In genomic region chr12:27523305-27523641, GRCh38 we compare ENCODE assay signal across 8 cellular contexts. TPM values are rescaled to one million over a fixed set of nuclear protein-coding genes. Genes with fewer than 3 reads are reported as not detected.
DNase-seq lines count a peak whose midpoint lies in the region; ATAC-seq and TF ChIP-seq lines count a peak whose summit lies in the region.

No MANE protein-coding gene starts in this region.

- H3K27me3 ChIP-seq in mesendoderm (ENCODE audit: insufficient read depth, low read length, poor library complexity) = no peaks in the 10 kb centered on the region

- no peak overlapping the region for H3K4ac ChIP-seq in mesendoderm (ENCODE audit: low read depth, low read length)

- H3K27ac ChIP-seq in mesendoderm (ENCODE audit: low read depth, low read length) = peak overlapping the region; percentile 97

- peak overlapping the region; percentile 13 for H2AK5ac ChIP-seq in mesendoderm (ENCODE audit: low read length)

- peak overlapping the region; percentile 92 for H3K56ac ChIP-seq in mesendoderm (ENCODE audit: low read length)

- peak overlapping the region; percentile 96 for H3K18ac ChIP-seq in mesendoderm (ENCODE audit: low read length)

- H4K5ac ChIP-seq in mesendoderm (ENCODE audit: low read length) = peak overlapping the region; percentile 61

- ATAC-seq in GM18909 (IDR thresholded peaks at IDR 0.05; ENCODE audit: poor library complexity, unreplicated experiment) = peak; percentile 17
- ATAC-seq in HG03469 (IDR thresholded peaks at IDR 0.05; ENCODE audit: unreplicated experiment) = peak; percentile 14

- H3K4me3 ChIP-seq in astrocyte of the spinal cord (ENCODE audit: low read depth, low read length) (peak overlapping the region; percentile 87), mesendoderm (ENCODE audit: low read length) (peak overlapping the region; percentile 50)

- peak overlapping the region; percentile 62 for H2BK120ac ChIP-seq in mesendoderm (ENCODE audit: low read depth, low read length)

- peaks cover 5% of the 10 kb centered on the region for H3K79me1 ChIP-seq in mesendoderm (ENCODE audit: low read length)

- H3K79me2 ChIP-seq in mesendoderm (ENCODE audit: control insufficient read depth, insufficient read depth, low read length) = peaks cover 21% of the 10 kb centered on the region

- H3K23ac ChIP-seq in mesendoderm (ENCODE audit: low read length) = peak overlapping the region; percentile 48

- H3K4me2 ChIP-seq in mesendoderm (ENCODE audit: low read length) = peak overlapping the region; percentile 83

- H3K4me1 ChIP-seq in mesendoderm (ENCODE audit: control insufficient read depth, low read depth, low read length) = peaks cover 18% of the 10 kb centered on the region

- H2BK15ac ChIP-seq in mesendoderm (replicated peaks; ENCODE audit: low read depth) = peak overlapping the region; percentile 65

- no peak overlapping the region for H4K8ac ChIP-seq in mesendoderm (ENCODE audit: low read depth, low read length)

- in situ Hi-C loops in astrocyte of the spinal cord (cut with HindIII; ENCODE audit: low sequenced_read_pairs) = no loop called here

- no CpG with 5 or more reads among the region's 6 CpGs for WGBS in mesendoderm (ENCODE audit: extremely low coverage, insufficient coverage, low lambda C conversion rate)

- TF ChIP-seq CTCF in astrocyte of the spinal cord (IDR thresholded peaks at IDR 0.05; ENCODE audit: low read depth, low read length) = no peak

- H3K36me3 ChIP-seq in mesendoderm (ENCODE audit: control insufficient read depth, insufficient read depth, low read length) = no peaks in the 10 kb centered on the region

- H3K9ac ChIP-seq in mesendoderm (ENCODE audit: low read length) = peak overlapping the region; percentile 85

- peak; percentile 28 for DNase-seq in Ammon's horn (ENCODE audit: low spot score)
- DNase-seq in astrocyte of the spinal cord (ENCODE audit: low read depth, low spot score) = no peak
- peak; percentile 37 for DNase-seq in mesendoderm
- DNase-seq in germinal center (ENCODE audit: low spot score) = no peak
- no peak for DNase-seq in effector CD8-positive, alpha-beta T cell (lab: John Stamatoyannopoulos, UW)
- no peak for DNase-seq in activated CD4-positive, CD25-positive, alpha-beta regulatory T cell treated with anti-CD3 and anti-CD28 coated beads, Interleukin-2, amount 50 U/mL, for 72 hours

- peak overlapping the region; percentile 85 for H2BK5ac ChIP-seq in mesendoderm (ENCODE audit: low read length)

RNA-seq across cellular contexts. Expression of gene PPFIBP1, which starts 0.7 kb away (rescaled TPM):
- 24.7 TPM for polyA plus RNA-seq in mesendoderm (2013, experiment 1 of 2)
- 24.3 TPM for polyA plus RNA-seq in mesendoderm (2013, experiment 2 of 2)

Comparison
In these comparisons a context has a peak if more than half of its experiments do, and no peak if none do; other contexts are left out.
1. DNase-seq: peak in Ammon's horn (single experiment) and mesendoderm (single experiment); none in astrocyte of the spinal cord (single experiment), germinal center (single experiment), effector CD8-positive, alpha-beta T cell (single experiment) and activated CD4-positive, CD25-positive, alpha-beta regulatory T cell treated with anti-CD3 and anti-CD28 coated beads, Interleukin-2, amount 50 U/mL, for 72 hours (single experiment).